ENCODE assay signal across 8 cellular contexts in the genomic region with DNA sequence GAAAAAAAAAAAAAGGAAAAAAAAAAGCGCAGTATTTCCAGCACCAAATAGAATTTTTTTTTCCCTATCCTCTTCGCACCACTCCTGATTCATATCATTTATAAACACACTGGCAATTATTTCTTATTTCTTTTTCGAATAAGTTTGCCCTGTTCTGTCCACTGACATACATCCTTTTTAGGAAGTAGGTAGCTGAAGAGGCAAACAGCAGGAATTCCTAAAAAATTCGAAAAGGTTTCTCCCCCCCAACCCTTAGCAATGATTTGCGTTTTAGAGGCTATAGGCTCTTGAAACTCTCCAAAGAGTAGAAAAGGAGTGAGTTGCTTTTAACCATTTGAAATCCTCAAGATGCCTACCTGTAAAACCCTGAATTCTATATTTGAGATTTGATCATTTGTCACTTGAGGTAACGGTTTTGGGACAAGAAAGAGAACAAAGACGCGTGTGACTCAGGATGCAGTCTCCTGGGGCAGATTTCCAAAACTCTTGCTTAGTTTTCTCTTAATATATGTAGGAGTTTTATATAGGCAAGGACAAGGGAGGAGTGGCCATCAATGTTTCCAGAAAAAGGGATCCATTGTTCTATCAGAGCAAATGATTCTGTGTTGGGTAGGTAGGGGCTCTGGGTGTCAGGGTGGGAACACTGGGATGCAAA. TPM values are rescaled to one million over a fixed set of nuclear protein-coding genes. Genes with fewer than 3 reads are reported as not detected.
DNase-seq lines count a peak whose midpoint lies in the region; ATAC-seq, FAIRE-seq and TF ChIP-seq lines count a peak whose summit lies in the region.
"Had no signal": no experiment of that assay in that cellular context is flagged by ENCODE, and none has a peak within 500 bp of the region (broad histone marks: within the 10 kb centered on the region; RNA-seq: fewer than 3 reads in every experiment).

No MANE protein-coding gene starts in this region.

- H3K4me3 ChIP-seq in HEK293 (ENCODE audit: low read depth, low read length) (peak overlapping the region; percentile 73), adipocyte (ENCODE audit: low read length) (peak overlapping the region; percentile 87), kidney (ENCODE audit: low read length in 2 of 2) (peak overlapping the region; percentile 45 to 47)

- peak overlapping the region; percentile 58 for H3K4me3 Mint-ChIP-seq in stimulated activated memory B cell treated with anti-CD40 and anti-IgM and Interleukin-4, amounts not matched to agents 10 μg/mL and 1 μg/mL and 100 μg/mL, for 72 hours

- H3K36me3 ChIP-seq in HEK293 (ENCODE audit: control insufficient read depth in 2 of 2, insufficient read depth in 1 of 2, low read length in 2 of 2), result peaks cover 0 to 8% of the 10 kb centered on the region in 2 experiments; a peak in 1 of 3 replicates
- H3K36me3 ChIP-seq in adipocyte (ENCODE audit: control insufficient read depth, insufficient read depth, low read length, severe bottlenecking), result no peaks in the 10 kb centered on the region
- H3K36me3 ChIP-seq in kidney (ENCODE audit: control insufficient read depth in 1 of 2, insufficient read depth in 2 of 2, low read length in 2 of 2), result peaks cover 2 to 16% of the 10 kb centered on the region in 2 donors

- no peak for FAIRE-seq in kidney (lab: Jason Lieb, UNC)

- intact Hi-C loops in kidney (cut with DNase I), result no loop called here

- H3K36me3 Mint-ChIP-seq in stimulated activated memory B cell treated with anti-CD40 and anti-IgM and Interleukin-4, amounts not matched to agents 10 μg/mL and 1 μg/mL and 100 μg/mL, for 72 hours, result no peaks in the 10 kb centered on the region

- H3K9me3 ChIP-seq in HEK293 (ENCODE audit: control insufficient read depth, insufficient read depth, low read depth, low read length), result no peaks in the 10 kb centered on the region
- no peaks in the 10 kb centered on the region for H3K9me3 ChIP-seq in adipocyte (ENCODE audit: control insufficient read depth, low read length)
- H3K9me3 ChIP-seq in kidney (ENCODE audit: control insufficient read depth in 1 of 2, low read length in 2 of 2), result no peaks in the 10 kb centered on the region

- H3K27ac Mint-ChIP-seq in stimulated activated memory B cell treated with anti-CD40 and anti-IgM and Interleukin-4, amounts not matched to agents 10 μg/mL and 1 μg/mL and 100 μg/mL, for 72 hours, result no peak overlapping the region

- peaks cover 10% of the 10 kb centered on the region for H3K4me1 Mint-ChIP-seq in stimulated activated memory B cell treated with anti-CD40 and anti-IgM and Interleukin-4, amounts not matched to agents 10 μg/mL and 1 μg/mL and 100 μg/mL, for 72 hours

- H3K4me1 ChIP-seq in HEK293 (ENCODE audit: control insufficient read depth, insufficient read depth, low read length), result peaks cover 23% of the 10 kb centered on the region
- peaks cover 40% of the 10 kb centered on the region for H3K4me1 ChIP-seq in adipocyte (ENCODE audit: control insufficient read depth, insufficient read depth, low read length)
- H3K4me1 ChIP-seq in kidney (ENCODE audit: control insufficient read depth in 1 of 2, insufficient read depth in 1 of 2, low read depth in 1 of 2, low read length in 2 of 2), result peaks cover 4 to 13% of the 10 kb centered on the region in 2 donors

- H3K27me3 ChIP-seq in adipocyte (replicated peaks; ENCODE audit: control insufficient read depth, insufficient read depth, low read length), result no peaks in the 10 kb centered on the region

- no peak for TF ChIP-seq CTCF in HEK293 (tag by site-specific recombination; IDR thresholded peaks at IDR 0.05)
- TF ChIP-seq CTCF in kidney (IDR thresholded peaks at IDR 0.05; ENCODE audit: borderline replicate concordance, extremely low read depth, insufficient read depth), result no peak

- H3K9ac ChIP-seq in adipocyte (ENCODE audit: low read length), result peak overlapping the region; percentile 88
- no peak overlapping the region for H3K9ac ChIP-seq in kidney (ENCODE audit: low read length in 2 of 2)

- ATAC-seq in stimulated activated memory B cell treated with anti-CD40 and anti-IgM and Interleukin-4, amounts not matched to agents 10 μg/mL and 1 μg/mL and 100 μg/mL, for 72 hours, result no peak
- ATAC-seq in HG03159 (IDR thresholded peaks at IDR 0.05; ENCODE audit: unreplicated experiment) (no peak), GM18498 (IDR thresholded peaks at IDR 0.05; ENCODE audit: unreplicated experiment) (no peak), HG03175 (IDR thresholded peaks at IDR 0.05; ENCODE audit: unreplicated experiment) (no peak)

- POLR2A ChIA-PET in HEK293 (lab: Yijun Ruan, JAX), result interaction anchor here (0.5 to 3.3 kb wide), 64 partner anchors 9 to 1251 kb away, joined by 3 to 62 read pairs (median 4); a partner anchor contains a TSS

- CTCF ChIA-PET in HEK293 (lab: Yijun Ruan, JAX), result interaction anchor here (0.5 to 9.1 kb wide), 12 partner anchors 8 to 863 kb away, joined by 3 to 113 read pairs (median 4); no protein-coding TSS in a partner anchor

- H3K27ac ChIP-seq in HEK293 (ENCODE audit: extremely low read depth, low read depth, low read length) (no peak overlapping the region), kidney (ENCODE audit: low read depth in 2 of 2, low read length in 2 of 2) (peak overlapping the region in 1 of 2 donors; percentile 84)

- DNase-seq in adipocyte (ENCODE audit: low read depth), result peak; percentile 43
- DNase-seq in kidney, result no peak
- DNase-seq: NCI-H1092 treated with DMSO at 0.1 percent for 48 hours had no signal

- H3K27me3 Mint-ChIP-seq in stimulated activated memory B cell treated with anti-CD40 and anti-IgM and Interleukin-4, amounts not matched to agents 10 μg/mL and 1 μg/mL and 100 μg/mL, for 72 hours, result peaks cover 79% of the 10 kb centered on the region

- H3K9me3 Mint-ChIP-seq in stimulated activated memory B cell treated with anti-CD40 and anti-IgM and Interleukin-4, amounts not matched to agents 10 μg/mL and 1 μg/mL and 100 μg/mL, for 72 hours, result no peaks in the 10 kb centered on the region

TF ChIP-seq in HEK293, 187 proteins besides CTCF, POLR2A, EP300 and RAD21 (continues in another document):
- TF ChIP-seq ZNF621 (tag by site-specific recombination; IDR thresholded peaks at IDR 0.05) (no peak), ZNF670 (tag by site-specific recombination; IDR thresholded peaks at IDR 0.05; ENCODE audit: low read depth) (no peak), ZNF558 (tag by site-specific recombination; IDR thresholded peaks at IDR 0.05) (0 out of 2 replicates have a peak, but pooled peaks have one; percentile 38), ZNF175 (tag by site-specific recombination; IDR thresholded peaks at IDR 0.05) (no peak), ZNF366 (tag by site-specific recombination; conservative IDR thresholded peaks at IDR 0.05) (0 out of 2 replicates have a peak, but pooled peaks have one; percentile 2), ZNF221 (tag by site-specific recombination; IDR thresholded peaks at IDR 0.05; ENCODE audit: borderline replicate concordance) (no peak), ZNF274 (IDR thresholded peaks at IDR 0.05; ENCODE audit: low read length) (no peak), ZNF274 (tag by site-specific recombination; IDR thresholded peaks at IDR 0.05; ENCODE audit: borderline replicate concordance) (no peak), ZNF426 (tag by site-specific recombination; IDR thresholded peaks at IDR 0.05) (no peak)
- TF ChIP-seq, protein P1, sequence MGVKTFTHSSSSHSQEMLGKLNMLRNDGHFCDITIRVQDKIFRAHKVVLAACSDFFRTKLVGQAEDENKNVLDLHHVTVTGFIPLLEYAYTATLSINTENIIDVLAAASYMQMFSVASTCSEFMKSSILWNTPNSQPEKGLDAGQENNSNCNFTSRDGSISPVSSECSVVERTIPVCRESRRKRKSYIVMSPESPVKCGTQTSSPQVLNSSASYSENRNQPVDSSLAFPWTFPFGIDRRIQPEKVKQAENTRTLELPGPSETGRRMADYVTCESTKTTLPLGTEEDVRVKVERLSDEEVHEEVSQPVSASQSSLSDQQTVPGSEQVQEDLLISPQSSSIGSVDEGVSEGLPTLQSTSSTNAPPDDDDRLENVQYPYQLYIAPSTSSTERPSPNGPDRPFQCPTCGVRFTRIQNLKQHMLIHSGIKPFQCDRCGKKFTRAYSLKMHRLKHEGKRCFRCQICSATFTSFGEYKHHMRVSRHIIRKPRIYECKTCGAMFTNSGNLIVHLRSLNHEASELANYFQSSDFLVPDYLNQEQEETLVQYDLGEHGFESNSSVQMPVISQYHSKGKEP (tag by site-specific recombination; IDR thresholded peaks at IDR 0.05), result no peak
- TF ChIP-seq, protein P2, sequence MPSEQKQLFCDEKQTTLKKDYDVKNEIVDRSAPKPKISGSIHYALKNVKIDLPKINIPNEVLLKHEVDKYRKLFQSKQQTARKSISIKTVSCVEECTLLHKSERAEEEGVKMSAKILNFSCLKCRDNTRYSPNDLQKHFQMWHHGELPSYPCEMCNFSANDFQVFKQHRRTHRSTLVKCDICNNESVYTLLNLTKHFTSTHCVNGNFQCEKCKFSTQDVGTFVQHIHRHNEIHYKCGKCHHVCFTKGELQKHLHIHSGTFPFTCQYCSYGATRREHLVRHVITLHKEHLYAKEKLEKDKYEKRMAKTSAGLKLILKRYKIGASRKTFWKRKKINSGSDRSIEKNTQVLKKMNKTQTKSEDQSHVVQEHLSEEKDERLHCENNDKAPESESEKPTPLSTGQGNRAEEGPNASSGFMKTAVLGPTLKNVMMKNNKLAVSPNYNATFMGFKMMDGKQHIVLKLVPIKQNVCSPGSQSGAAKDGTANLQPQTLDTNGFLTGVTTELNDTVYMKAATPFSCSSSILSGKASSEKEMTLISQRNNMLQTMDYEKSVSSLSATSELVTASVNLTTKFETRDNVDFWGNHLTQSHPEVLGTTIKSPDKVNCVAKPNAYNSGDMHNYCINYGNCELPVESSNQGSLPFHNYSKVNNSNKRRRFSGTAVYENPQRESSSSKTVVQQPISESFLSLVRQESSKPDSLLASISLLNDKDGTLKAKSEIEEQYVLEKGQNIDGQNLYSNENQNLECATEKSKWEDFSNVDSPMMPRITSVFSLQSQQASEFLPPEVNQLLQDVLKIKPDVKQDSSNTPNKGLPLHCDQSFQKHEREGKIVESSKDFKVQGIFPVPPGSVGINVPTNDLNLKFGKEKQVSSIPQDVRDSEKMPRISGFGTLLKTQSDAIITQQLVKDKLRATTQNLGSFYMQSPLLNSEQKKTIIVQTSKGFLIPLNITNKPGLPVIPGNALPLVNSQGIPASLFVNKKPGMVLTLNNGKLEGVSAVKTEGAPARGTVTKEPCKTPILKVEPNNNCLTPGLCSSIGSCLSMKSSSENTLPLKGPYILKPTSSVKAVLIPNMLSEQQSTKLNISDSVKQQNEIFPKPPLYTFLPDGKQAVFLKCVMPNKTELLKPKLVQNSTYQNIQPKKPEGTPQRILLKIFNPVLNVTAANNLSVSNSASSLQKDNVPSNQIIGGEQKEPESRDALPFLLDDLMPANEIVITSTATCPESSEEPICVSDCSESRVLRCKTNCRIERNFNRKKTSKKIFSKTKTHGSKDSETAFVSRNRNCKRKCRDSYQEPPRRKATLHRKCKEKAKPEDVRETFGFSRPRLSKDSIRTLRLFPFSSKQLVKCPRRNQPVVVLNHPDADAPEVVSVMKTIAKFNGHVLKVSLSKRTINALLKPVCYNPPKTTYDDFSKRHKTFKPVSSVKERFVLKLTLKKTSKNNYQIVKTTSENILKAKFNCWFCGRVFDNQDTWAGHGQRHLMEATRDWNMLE (tag by site-specific recombination; conservative IDR thresholded peaks at IDR 0.05; ENCODE audit: low read depth), result no peak

RNA-seq across cellular contexts. Expression of a gene that starts 0.5 kb away (rescaled TPM):
- 64.1 TPM for total RNA-seq in kidney
- 248 TPM for polyA plus RNA-seq in kidney (ENCODE audit: insufficient read depth, low read depth, low replicate concordance)
